23 cellular contexts compared by ENCODE assay signal in genomic region chr6:147935656-147936055, GRCh38.
"Had no signal": no experiment of that assay in that cellular context is flagged by ENCODE, and none has a peak within 500 bp of the region (broad histone marks: within the 10 kb centered on the region; RNA-seq: fewer than 3 reads in every experiment).

No MANE protein-coding gene starts in this region.

- H3K36me3 ChIP-seq: left lung, neutrophil, pancreas, right lobe of liver, tibial artery had no signal

- H3K9me3 ChIP-seq: left lung, mucosa of descending colon, neutrophil, pancreas, right lobe of liver, testis, tibial artery had no signal

- DNase-seq: dorsolateral prefrontal cortex; effector CD4-positive, alpha-beta T cell; foreskin melanocyte; glutamatergic neuron; left cardiac atrium; left lung; mesenchymal stem cell; mucosa of descending colon; naive B cell; pancreas; retina; right lobe of liver; stimulated activated CD4-positive, alpha-beta T cell treated with anti-CD3 and anti-CD28 coated beads, Interleukin-2, amount 100 ng/mL, for 24 hours; stimulated activated CD4-positive, alpha-beta T cell treated with anti-CD3 and anti-CD28 coated beads, Interleukin-4, amount 100 ng/mL, for 24 hours; stimulated activated naive CD8-positive, alpha-beta T cell treated with anti-CD3 and anti-CD28 coated beads, Interleukin-15, Interleukin-2, amounts not matched to agents 100 U/mL and 50 U/mL, for 24 hours; substantia nigra; testis; tibial artery had no signal

- ATAC-seq: esophagus mucosa; left cardiac atrium; left lung; mucosa of descending colon; natural killer cell treated with Interleukin-12 subunit alpha and Interleukin-12 subunit beta and Interleukin-15 and Interleukin-18, amount 100 ng/mL, for 72 hours; pancreas; right lobe of liver; stimulated activated memory B cell treated with anti-CD40 and anti-IgM and Interleukin-4, amounts not matched to agents 10 μg/mL and 1 μg/mL and 100 μg/mL, for 72 hours; stimulated activated naive CD8-positive, alpha-beta T cell treated with anti-CD3 and anti-CD28 coated beads, Interleukin-15, Interleukin-2, amounts not matched to agents 100 U/mL and 50 U/mL, for 24 hours had no signal

- H3K27ac ChIP-seq: dorsolateral prefrontal cortex, epithelial cell of prostate, left lung, neutrophil, pancreas, right lobe of liver, testis, tibial artery had no signal

- H3K4me3 ChIP-seq: dorsolateral prefrontal cortex, left lung, mucosa of descending colon, pancreas, right lobe of liver, testis, tibial artery had no signal

- H3K27me3 ChIP-seq: dorsolateral prefrontal cortex, left lung, neutrophil, pancreas, right lobe of liver, testis, tibial artery had no signal

- H3K4me1 ChIP-seq: left lung, pancreas, right lobe of liver, testis had no signal
